ENCODE assay signal across 10 cellular contexts in the genomic region with DNA sequence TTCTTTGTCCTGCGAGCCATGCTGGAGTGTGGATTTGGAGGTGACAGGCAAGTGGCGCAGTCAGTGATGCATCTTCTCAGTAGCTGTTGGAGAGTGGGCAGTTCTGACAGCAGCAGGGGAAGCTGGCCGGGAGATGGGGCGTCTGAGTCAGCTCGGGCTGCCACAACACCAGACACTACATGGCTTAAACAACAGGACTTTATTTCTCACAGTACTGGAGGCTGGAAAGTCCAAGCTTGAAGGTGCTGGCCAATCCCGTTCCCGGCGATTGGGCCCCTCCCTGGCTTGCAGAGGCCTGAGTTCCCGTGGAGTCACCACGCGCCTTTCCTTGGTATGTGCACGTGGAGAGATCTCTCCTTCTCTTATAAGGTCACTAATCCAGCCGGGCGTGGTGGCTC. TPM values are rescaled to one million over a fixed set of nuclear protein-coding genes. Genes with fewer than 3 reads are reported as not detected.
DNase-seq lines count a peak whose midpoint lies in the region; ATAC-seq and TF ChIP-seq lines count a peak whose summit lies in the region.
"Had no signal": no experiment of that assay in that cellular context is flagged by ENCODE, and none has a peak within 500 bp of the region (broad histone marks: within the 10 kb centered on the region; RNA-seq: fewer than 3 reads in every experiment).

No MANE protein-coding gene starts in this region.

- ATAC-seq in upper lobe of left lung (ENCODE audit: low FRiP score in 2 of 2) (no peak), GM19324 (IDR thresholded peaks at IDR 0.05; ENCODE audit: low FRiP score, unreplicated experiment) (no peak)

- no peaks in the 10 kb centered on the region for H3K4me1 ChIP-seq in hepatocyte (ENCODE audit: insufficient read depth)
- H3K4me1 ChIP-seq in upper lobe of left lung: peaks cover 15 to 25% (median 21%) of the 10 kb centered on the region in 4 donors

- peaks cover 2% of the 10 kb centered on the region for H3K36me3 Mint-ChIP-seq in activated naive CD4-positive, alpha-beta T cell treated with anti-CD3 and anti-CD28 coated beads, Interleukin-2, amount 10 ng/mL, durations not matched to agents 7 days and 5 days
- H3K36me3 Mint-ChIP-seq: activated naive CD8-positive, alpha-beta T cell; CD4-positive, CD25-positive, alpha-beta regulatory T cell had no signal

- H3K4me3 ChIP-seq in WERI-Rb-1 (ENCODE audit: low read depth, low read length): no peak overlapping the region
- no peak overlapping the region for H3K4me3 ChIP-seq in hepatocyte
- no peak overlapping the region for H3K4me3 ChIP-seq in upper lobe of left lung

- no peak overlapping the region for H3K4me3 Mint-ChIP-seq in activated naive CD4-positive, alpha-beta T cell treated with anti-CD3 and anti-CD28 coated beads, Interleukin-2, amount 10 ng/mL, durations not matched to agents 7 days and 5 days
- H3K4me3 Mint-ChIP-seq: activated naive CD8-positive, alpha-beta T cell had no signal

- H3K27me3 ChIP-seq in WERI-Rb-1 (ENCODE audit: insufficient read depth, low read depth, severe bottlenecking): no peaks in the 10 kb centered on the region
- H3K27me3 ChIP-seq in hepatocyte: no peaks in the 10 kb centered on the region
- no peaks in the 10 kb centered on the region for H3K27me3 ChIP-seq in upper lobe of left lung

- peak; percentile 21 for DNase-seq in activated naive CD4-positive, alpha-beta T cell treated with anti-CD3 and anti-CD28 coated beads, Interleukin-2, amount 10 ng/mL, durations not matched to agents 7 days and 5 days
- no peak for DNase-seq in activated naive CD4-positive, alpha-beta T cell treated with anti-CD3 and anti-CD28 coated beads, Interleukin-2, amount 50 U/mL, for 16 hours
- DNase-seq in WERI-Rb-1 (peak; percentile 57), hepatocyte (ENCODE audit: low spot score) (peak; percentile 40), upper lobe of left lung (peak in 1 of 2 donors; percentile 48), DMS 273 (lab: John Stamatoyannopoulos, UW; ENCODE audit: unreplicated experiment) (no peak), mesenteric fat pad (ENCODE audit: low spot score) (no peak)
- DNase-seq: CD4-positive, CD25-positive, alpha-beta regulatory T cell had no signal

- H3K79me2 ChIP-seq in hepatocyte: no peaks in the 10 kb centered on the region

- H3K9me3 ChIP-seq in WERI-Rb-1 (ENCODE audit: severe bottlenecking): no peaks in the 10 kb centered on the region
- H3K9me3 ChIP-seq in hepatocyte (ENCODE audit: low read depth): no peaks in the 10 kb centered on the region
- no peaks in the 10 kb centered on the region for H3K9me3 ChIP-seq in upper lobe of left lung

- H2AFZ ChIP-seq in hepatocyte: no peak overlapping the region

- no peak overlapping the region for H3K4me2 ChIP-seq in hepatocyte

- no peaks in the 10 kb centered on the region for H3K36me3 ChIP-seq in WERI-Rb-1
- no peaks in the 10 kb centered on the region for H3K36me3 ChIP-seq in hepatocyte (replicated peaks; ENCODE audit: insufficient read depth, low read depth)
- no peaks in the 10 kb centered on the region for H3K36me3 ChIP-seq in upper lobe of left lung

- H3K27ac ChIP-seq in WERI-Rb-1: no peak overlapping the region
- H3K27ac ChIP-seq in hepatocyte: peak overlapping the region; percentile 95
- H3K27ac ChIP-seq in upper lobe of left lung: peak overlapping the region in 3 of 4 donors; percentile 81 to 85 (median 82)

- H3K9me3 Mint-ChIP-seq in activated naive CD4-positive, alpha-beta T cell treated with anti-CD3 and anti-CD28 coated beads, Interleukin-2, amount 10 ng/mL, durations not matched to agents 7 days and 5 days: no peaks in the 10 kb centered on the region
- H3K9me3 Mint-ChIP-seq: CD4-positive, CD25-positive, alpha-beta regulatory T cell had no signal

- no peaks in the 10 kb centered on the region for H4K20me1 ChIP-seq in hepatocyte (ENCODE audit: insufficient read depth, poor library complexity, severe bottlenecking)

- no peak for TF ChIP-seq EP300 in upper lobe of left lung (IDR thresholded peaks at IDR 0.05)

- WGBS in hepatocyte (ENCODE audit: low lambda C conversion rate, missing lambda C conversion rate): 82% methylated on average over 14 of the region's 14 CpGs
- 78 to 85% methylated on average over 14 of the region's 14 CpGs for WGBS in upper lobe of left lung, 2 donors

- CTCF ChIA-PET in activated naive CD4-positive, alpha-beta T cell treated with anti-CD3 and anti-CD28 coated beads, Interleukin-2, amount 10 ng/mL, durations not matched to agents 7 days and 5 days (lab: Charles Lee): interaction anchor here (3.0 to 3.3 kb wide), 2 partner anchors 154 to 195 kb away, joined by 10 to 17 read pairs; a partner anchor contains a TSS

- no peak for TF ChIP-seq CTCF in WERI-Rb-1 (IDR thresholded peaks at IDR 0.05; ENCODE audit: low read depth, low read length)
- no peak for TF ChIP-seq CTCF in hepatocyte (IDR thresholded peaks at IDR 0.05; ENCODE audit: poor library complexity)
- TF ChIP-seq CTCF in upper lobe of left lung (IDR thresholded peaks at IDR 0.05): no peak

- peak overlapping the region; percentile 65 for H3K27ac Mint-ChIP-seq in activated naive CD4-positive, alpha-beta T cell treated with anti-CD3 and anti-CD28 coated beads, Interleukin-2, amount 10 ng/mL, durations not matched to agents 7 days and 5 days
- H3K27ac Mint-ChIP-seq: activated naive CD8-positive, alpha-beta T cell had no signal

- peaks cover 41% of the 10 kb centered on the region for H3K27me3 Mint-ChIP-seq in activated naive CD4-positive, alpha-beta T cell treated with anti-CD3 and anti-CD28 coated beads, Interleukin-2, amount 10 ng/mL, durations not matched to agents 7 days and 5 days
- H3K27me3 Mint-ChIP-seq: activated naive CD8-positive, alpha-beta T cell had no signal

- no peaks in the 10 kb centered on the region for H3K9me2 ChIP-seq in hepatocyte (replicated peaks; ENCODE audit: insufficient read depth)

- peaks cover 63% of the 10 kb centered on the region for H3K4me1 Mint-ChIP-seq in activated naive CD4-positive, alpha-beta T cell treated with anti-CD3 and anti-CD28 coated beads, Interleukin-2, amount 10 ng/mL, durations not matched to agents 7 days and 5 days

- no peak for TF ChIP-seq POLR2A in upper lobe of left lung (IDR thresholded peaks at IDR 0.05)

RNA-seq across cellular contexts. Expression of a gene that starts 16.6 kb away (rescaled TPM):
- 21.5 and 22.8 TPM in 2 replicates for total RNA-seq in hepatocyte
- polyA plus RNA-seq in hepatocyte: 37.2 and 38.1 TPM in 2 replicates
- total RNA-seq in upper lobe of left lung: 100 to 1,000 TPM in 5 of 6 donors, 10 to 100 TPM in 1; 92.8 to 272 (median 167) TPM
- 87.4 TPM for total RNA-seq in mesenteric fat pad

Comparison
In these comparisons a context has a peak if more than half of its experiments do, and no peak if none do; other contexts are left out.
1. DNase-seq: peak in activated naive CD4-positive, alpha-beta T cell treated with anti-CD3 and anti-CD28 coated beads, Interleukin-2, amount 10 ng/mL, durations not matched to agents 7 days and 5 days (single experiment), WERI-Rb-1 (single experiment) and hepatocyte (single experiment); none in activated naive CD4-positive, alpha-beta T cell treated with anti-CD3 and anti-CD28 coated beads, Interleukin-2, amount 50 U/mL, for 16 hours (single experiment), DMS 273 (single experiment) and mesenteric fat pad (single experiment).